In the genomic region with DNA sequence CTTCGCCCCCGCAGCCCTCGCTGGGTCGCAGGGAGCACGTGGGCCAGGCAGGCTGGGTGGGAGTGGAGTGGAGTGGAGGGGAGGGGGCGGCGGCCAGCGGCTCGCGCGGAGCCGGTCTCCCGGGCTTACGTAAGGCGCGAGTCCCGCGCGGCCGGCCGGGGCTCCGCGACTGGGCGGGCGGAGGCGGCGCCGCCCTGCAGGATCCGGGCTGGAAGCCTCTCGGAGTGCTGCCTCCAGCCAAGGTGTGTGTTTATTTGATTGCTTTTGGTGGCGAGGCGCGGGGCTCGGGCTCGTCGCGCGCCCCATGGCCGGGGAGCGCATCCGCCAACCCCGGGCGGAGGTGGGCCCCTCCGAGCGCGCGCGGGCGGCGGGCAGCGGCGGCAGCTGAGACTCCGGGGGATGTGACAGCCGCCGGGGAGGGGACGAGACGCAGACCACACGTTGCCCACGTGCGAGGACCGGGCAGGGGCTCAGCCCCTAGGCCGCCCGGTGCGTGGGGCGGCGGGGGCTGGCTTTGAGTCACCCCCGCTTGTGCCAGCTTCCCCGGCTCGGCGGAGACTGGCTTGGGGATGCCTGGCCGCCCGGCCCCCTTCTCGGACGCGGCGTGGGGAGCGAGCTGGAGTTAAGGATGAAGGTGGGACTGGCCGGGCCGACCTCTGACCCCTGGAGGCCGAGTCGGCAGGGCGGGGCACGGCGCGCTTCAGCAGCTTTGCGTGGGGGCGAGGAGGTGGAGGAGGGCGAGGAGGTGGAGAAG, we compare ENCODE assay signal across 1 cellular context.
A peak's percentile ranks its signal among the peaks of the same experiment; 100 is the strongest.
TF ChIP-seq lines count a peak whose summit lies in the region.

No MANE protein-coding gene starts in this region.

TF ChIP-seq in WTC11, 78 proteins besides CTCF, POLR2A, EP300 and RAD21 (continued from another document and continues in another):
- TF ChIP-seq ZNF425 (CRISPR knock-in tag; conservative IDR thresholded peaks at IDR 0.05) (no peak), ETV6 (CRISPR knock-in tag; IDR thresholded peaks at IDR 0.05) (no peak), ZBTB21 (CRISPR knock-in tag; IDR thresholded peaks at IDR 0.05; ENCODE audit: borderline replicate concordance) (no peak), SOX15 (CRISPR knock-in tag; IDR thresholded peaks at IDR 0.05) (no peak), ESRRA (CRISPR knock-in tag; IDR thresholded peaks at IDR 0.05; ENCODE audit: borderline replicate concordance) (no peak), IRF2 (CRISPR knock-in tag; IDR thresholded peaks at IDR 0.05; ENCODE audit: borderline replicate concordance, low read depth) (peak; percentile 44; the same call in 1 of the 2 replicates), NR1H2 (CRISPR knock-in tag; IDR thresholded peaks at IDR 0.05) (no peak), ZNF532 (CRISPR knock-in tag; IDR thresholded peaks at IDR 0.05; ENCODE audit: borderline replicate concordance) (no peak), ZNF423 (CRISPR knock-in tag; IDR thresholded peaks at IDR 0.05) (no peak), ZNF416 (CRISPR knock-in tag; IDR thresholded peaks at IDR 0.05) (no peak), MYBL2 (CRISPR knock-in tag; IDR thresholded peaks at IDR 0.05) (peak; percentile 48; the same call in 1 of the 2 replicates), CBFB (CRISPR knock-in tag; IDR thresholded peaks at IDR 0.05; ENCODE audit: low read depth) (0 out of 2 replicates have a peak, but pooled peaks have one; percentile 15), PRRX2 (CRISPR knock-in tag; IDR thresholded peaks at IDR 0.05) (no peak), ZNF396 (CRISPR knock-in tag; IDR thresholded peaks at IDR 0.05; ENCODE audit: borderline replicate concordance) (no peak), MLX (CRISPR knock-in tag; IDR thresholded peaks at IDR 0.05) (no peak), SP1 (CRISPR knock-in tag; conservative IDR thresholded peaks at IDR 0.05) (no peak; the same call in none of the 2 replicates), AR (CRISPR knock-in tag; IDR thresholded peaks at IDR 0.05) (no peak), GTF2I (CRISPR knock-in tag; conservative IDR thresholded peaks at IDR 0.05) (no peak), ZSCAN18 (CRISPR knock-in tag; IDR thresholded peaks at IDR 0.05) (no peak), FOXJ3 (CRISPR knock-in tag; IDR thresholded peaks at IDR 0.05; ENCODE audit: borderline replicate concordance) (no peak), IRF1 (CRISPR knock-in tag; IDR thresholded peaks at IDR 0.05) (no peak), ZNF232 (CRISPR knock-in tag; IDR thresholded peaks at IDR 0.05) (no peak), ZMAT4 (CRISPR knock-in tag; IDR thresholded peaks at IDR 0.05) (no peak), NFYB (CRISPR knock-in tag; conservative IDR thresholded peaks at IDR 0.05; ENCODE audit: low read depth) (peak; percentile 27; the same call in 1 of the 2 replicates), STAT6 (CRISPR knock-in tag; conservative IDR thresholded peaks at IDR 0.05; ENCODE audit: low read depth) (no peak)
- TF ChIP-seq, protein P1, sequence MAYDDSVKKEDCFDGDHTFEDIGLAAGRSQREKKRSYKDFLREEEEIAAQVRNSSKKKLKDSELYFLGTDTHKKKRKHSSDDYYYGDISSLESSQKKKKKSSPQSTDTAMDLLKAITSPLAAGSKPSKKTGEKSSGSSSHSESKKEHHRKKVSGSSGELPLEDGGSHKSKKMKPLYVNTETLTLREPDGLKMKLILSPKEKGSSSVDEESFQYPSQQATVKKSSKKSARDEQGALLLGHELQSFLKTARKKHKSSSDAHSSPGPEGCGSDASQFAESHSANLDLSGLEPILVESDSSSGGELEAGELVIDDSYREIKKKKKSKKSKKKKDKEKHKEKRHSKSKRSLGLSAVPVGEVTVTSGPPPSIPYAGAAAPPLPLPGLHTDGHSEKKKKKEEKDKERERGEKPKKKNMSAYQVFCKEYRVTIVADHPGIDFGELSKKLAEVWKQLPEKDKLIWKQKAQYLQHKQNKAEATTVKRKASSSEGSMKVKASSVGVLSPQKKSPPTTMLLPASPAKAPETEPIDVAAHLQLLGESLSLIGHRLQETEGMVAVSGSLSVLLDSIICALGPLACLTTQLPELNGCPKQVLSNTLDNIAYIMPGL (CRISPR knock-in tag; IDR thresholded peaks at IDR 0.05): peak; percentile 54; the same call in 1 of the 2 replicates
- TF ChIP-seq, protein P2, sequence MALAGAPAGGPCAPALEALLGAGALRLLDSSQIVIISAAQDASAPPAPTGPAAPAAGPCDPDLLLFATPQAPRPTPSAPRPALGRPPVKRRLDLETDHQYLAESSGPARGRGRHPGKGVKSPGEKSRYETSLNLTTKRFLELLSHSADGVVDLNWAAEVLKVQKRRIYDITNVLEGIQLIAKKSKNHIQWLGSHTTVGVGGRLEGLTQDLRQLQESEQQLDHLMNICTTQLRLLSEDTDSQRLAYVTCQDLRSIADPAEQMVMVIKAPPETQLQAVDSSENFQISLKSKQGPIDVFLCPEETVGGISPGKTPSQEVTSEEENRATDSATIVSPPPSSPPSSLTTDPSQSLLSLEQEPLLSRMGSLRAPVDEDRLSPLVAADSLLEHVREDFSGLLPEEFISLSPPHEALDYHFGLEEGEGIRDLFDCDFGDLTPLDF (CRISPR knock-in tag; IDR thresholded peaks at IDR 0.05): no peak
- TF ChIP-seq, protein P3, sequence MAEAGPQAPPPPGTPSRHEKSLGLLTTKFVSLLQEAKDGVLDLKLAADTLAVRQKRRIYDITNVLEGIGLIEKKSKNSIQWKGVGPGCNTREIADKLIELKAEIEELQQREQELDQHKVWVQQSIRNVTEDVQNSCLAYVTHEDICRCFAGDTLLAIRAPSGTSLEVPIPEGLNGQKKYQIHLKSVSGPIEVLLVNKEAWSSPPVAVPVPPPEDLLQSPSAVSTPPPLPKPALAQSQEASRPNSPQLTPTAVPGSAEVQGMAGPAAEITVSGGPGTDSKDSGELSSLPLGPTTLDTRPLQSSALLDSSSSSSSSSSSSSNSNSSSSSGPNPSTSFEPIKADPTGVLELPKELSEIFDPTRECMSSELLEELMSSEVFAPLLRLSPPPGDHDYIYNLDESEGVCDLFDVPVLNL (CRISPR knock-in tag; IDR thresholded peaks at IDR 0.05; ENCODE audit: borderline replicate concordance, low read depth): no peak
